In the genomic region with DNA sequence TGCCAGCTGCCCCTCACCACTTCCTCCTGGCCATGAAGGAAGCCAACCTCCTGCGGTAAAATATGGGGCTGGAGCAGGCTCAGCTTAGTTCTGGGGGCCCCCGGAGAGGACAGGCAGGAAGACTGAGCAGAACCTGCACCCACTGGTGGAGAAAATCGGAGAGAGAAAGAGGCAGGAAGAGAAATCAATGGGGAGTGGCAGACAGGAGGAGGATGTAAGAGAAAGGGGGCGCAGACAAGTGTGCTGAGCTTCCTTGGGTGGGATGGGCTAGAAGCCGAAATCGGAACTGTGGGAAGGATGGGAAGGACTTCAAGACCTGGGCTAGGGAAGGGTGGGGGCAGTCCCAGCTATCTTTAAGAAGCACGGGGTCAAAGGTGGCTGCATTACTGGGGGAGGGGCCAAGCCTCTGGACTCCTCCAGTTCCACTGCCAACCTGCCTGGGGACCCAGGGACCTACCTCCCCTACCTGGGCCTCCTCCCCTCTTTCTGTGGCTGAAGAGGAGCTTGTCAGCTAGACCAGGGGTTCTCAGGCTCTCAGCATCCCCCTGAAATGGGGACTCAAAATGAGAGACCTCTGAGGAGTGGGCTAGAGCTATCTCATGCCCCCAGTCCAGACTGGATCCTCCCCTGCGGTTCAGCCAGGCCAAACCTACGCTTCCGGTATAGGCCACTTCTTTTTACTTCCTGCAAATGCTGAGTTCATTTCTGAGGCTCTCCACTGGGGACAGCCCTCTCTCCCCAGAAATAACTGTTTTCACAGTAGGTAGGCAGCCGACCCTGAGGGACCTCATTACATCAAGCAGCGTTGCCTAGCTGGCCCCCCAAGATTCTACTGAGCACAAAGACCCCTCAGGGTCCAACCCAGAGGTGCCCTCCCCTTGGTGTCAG, we compare ENCODE assay signal across 9 cellular contexts. TPM values are rescaled to one million over a fixed set of nuclear protein-coding genes. Genes with fewer than 3 reads are reported as not detected.
A peak's percentile ranks its signal among the peaks of the same experiment; 100 is the strongest.
DNase-seq lines count a peak whose midpoint lies in the region; ATAC-seq, FAIRE-seq and TF ChIP-seq lines count a peak whose summit lies in the region.
"Had no signal": no experiment of that assay in that cellular context is flagged by ENCODE, and none has a peak within 500 bp of the region (broad histone marks: within the 10 kb centered on the region; RNA-seq: fewer than 3 reads in every experiment).

No MANE protein-coding gene starts in this region.

- no peak overlapping the region for H2AFZ ChIP-seq in mesenchymal stem cell (ENCODE audit: low read depth, low read length)

- H4K8ac ChIP-seq in mesenchymal stem cell (ENCODE audit: low read length): no peak overlapping the region

- WGBS in upper lobe of left lung, 2 donors: 65 to 77% methylated on average over 11 to 12 of the region's 12 CpGs
- 93% methylated on average over 11 of the region's 12 CpGs for WGBS in mesenchymal stem cell

- TF ChIP-seq CTCF in brain microvascular endothelial cell (IDR thresholded peaks at IDR 0.05; ENCODE audit: low read depth, low read length, missing control alignments): peak; percentile 22
- peak in 2 of 6 experiments; percentile 23 to 24 for TF ChIP-seq CTCF in upper lobe of left lung (IDR thresholded peaks at IDR 0.05)

- H3K36me3 ChIP-seq in brain microvascular endothelial cell (replicated peaks) (no peaks in the 10 kb centered on the region), upper lobe of left lung (peaks cover 0 to 14% (median 5%) of the 10 kb centered on the region in 4 donors), mesenchymal stem cell (ENCODE audit: control insufficient read depth in 1 of 2, insufficient read depth in 2 of 2, low read depth in 1 of 2, low read length in 2 of 2) (peaks cover 50 to 57% of the 10 kb centered on the region in 2 experiments), HAP-1 (replicated peaks) (no peaks in the 10 kb centered on the region)

- H3K14ac ChIP-seq in mesenchymal stem cell (ENCODE audit: low read length in 2 of 2): no peak overlapping the region

- H3K23ac ChIP-seq in mesenchymal stem cell (ENCODE audit: low read length in 2 of 2): no peak overlapping the region

- no peak overlapping the region for H4K91ac ChIP-seq in mesenchymal stem cell (ENCODE audit: low read length)

- H3K4me1 ChIP-seq in upper lobe of left lung (no peaks in the 10 kb centered on the region), mesenchymal stem cell (ENCODE audit: control insufficient read depth, insufficient read depth, low read depth, low read length) (peaks cover 18% of the 10 kb centered on the region), HAP-1 (peaks cover 13% of the 10 kb centered on the region)

- no peak overlapping the region for H2BK12ac ChIP-seq in mesenchymal stem cell (ENCODE audit: low read length in 2 of 2)

- TF ChIP-seq POLR2A in GM12892 (IDR thresholded peaks at IDR 0.05; ENCODE audit: low read depth, low read length): peak; percentile 37; the same call in 1 of the 2 replicates
- TF ChIP-seq POLR2A in upper lobe of left lung (IDR thresholded peaks at IDR 0.05): peak in 1 of 4 donors; percentile 19

- H3K79me1 ChIP-seq in mesenchymal stem cell (replicated peaks; ENCODE audit: low read length, poor library complexity, severe bottlenecking): peaks cover 2% of the 10 kb centered on the region

- FAIRE-seq in GM12892 (lab: Jason Lieb, UNC): peak; percentile 87

- no peak overlapping the region for H3K4ac ChIP-seq in mesenchymal stem cell (ENCODE audit: low read depth in 1 of 2, low read length in 2 of 2)

- H2AK5ac ChIP-seq in mesenchymal stem cell (ENCODE audit: low read length, severe bottlenecking): no peak overlapping the region

- DNase-seq in GM12892 (ENCODE audit: insufficient read length) (peak; percentile 82), brain microvascular endothelial cell (no peak), upper lobe of left lung (no peak), mesenchymal stem cell (no peak), HAP-1 (ENCODE audit: low spot score in 2 of 2) (no peak), NCI-H1694 treated with DMSO at 0.1 percent for 48 hours (lab: John Stamatoyannopoulos, UW) (no peak)

- H3K9ac ChIP-seq in mesenchymal stem cell (ENCODE audit: low read length): no peak overlapping the region

- no peak for TF ChIP-seq EP300 in upper lobe of left lung (IDR thresholded peaks at IDR 0.05)

- no peak overlapping the region for H2BK120ac ChIP-seq in mesenchymal stem cell (ENCODE audit: low read depth, low read length)

- no peak overlapping the region for H3K18ac ChIP-seq in mesenchymal stem cell (ENCODE audit: low read depth in 1 of 2, low read length in 2 of 2)

- in situ Hi-C loops in brain microvascular endothelial cell (cut with HindIII; ENCODE audit: low pct_ligation_motif_present, low sequenced_read_pairs) (no loop called here), HAP-1 (cut with MboI; ENCODE audit: low sequenced_read_pairs) (no loop called here)

- ATAC-seq in GM21390 (IDR thresholded peaks at IDR 0.05; ENCODE audit: unreplicated experiment) (peak; percentile 95), HG03571 (IDR thresholded peaks at IDR 0.05; ENCODE audit: unreplicated experiment) (peak; percentile 91), upper lobe of left lung (ENCODE audit: low FRiP score in 2 of 2) (peak; percentile 42 to 68)

- no peak overlapping the region for H3K4me2 ChIP-seq in mesenchymal stem cell (ENCODE audit: low read length, poor library complexity, severe bottlenecking)

- H3K9me3 ChIP-seq in upper lobe of left lung: no peaks in the 10 kb centered on the region
- H3K9me3 ChIP-seq in mesenchymal stem cell (ENCODE audit: control insufficient read depth, low read length): no peaks in the 10 kb centered on the region
- no peaks in the 10 kb centered on the region for H3K9me3 ChIP-seq in HAP-1

- H2BK5ac ChIP-seq in mesenchymal stem cell (ENCODE audit: low read depth, low read length, poor library complexity, severe bottlenecking): no peak overlapping the region

- H2BK15ac ChIP-seq in mesenchymal stem cell (ENCODE audit: low read depth, poor library complexity, severe bottlenecking): no peak overlapping the region

- H3K27me3 ChIP-seq in brain microvascular endothelial cell (replicated peaks) (no peaks in the 10 kb centered on the region), upper lobe of left lung (no peaks in the 10 kb centered on the region), mesenchymal stem cell (ENCODE audit: control insufficient read depth in 1 of 2, insufficient read depth in 1 of 2, low read length in 2 of 2) (no peaks in the 10 kb centered on the region), HAP-1 (ENCODE audit: low read depth) (no peaks in the 10 kb centered on the region)

- H3K27ac ChIP-seq in brain microvascular endothelial cell (no peak overlapping the region), upper lobe of left lung (peak overlapping the region in 3 of 4 donors; percentile 57 to 73 (median 70)), mesenchymal stem cell (ENCODE audit: low read length, poor library complexity, severe bottlenecking) (no peak overlapping the region)

- H3K4me3 ChIP-seq in brain microvascular endothelial cell (ENCODE audit: low read depth, low read length) (no peak overlapping the region), upper lobe of left lung (no peak overlapping the region), mesenchymal stem cell (ENCODE audit: insufficient read depth in 1 of 2, low read depth in 1 of 2, low read length in 2 of 2) (no peak overlapping the region), HAP-1 (no peak overlapping the region)

RNA-seq across cellular contexts. Expression of gene B3GNT7, which starts 33.6 kb away (rescaled TPM):
- 1.5 TPM for polyA plus RNA-seq in GM12892 (2012; ENCODE audit: missing spikeins)
- total RNA-seq in upper lobe of left lung: 100 to 1,000 TPM in 1 of 6 donors, 10 to 100 TPM in 5; 64.5 to 108 (median 87.2) TPM
- polyA plus RNA-seq in mesenchymal stem cell (2013, experiment 1 of 2): 0.26 TPM
- polyA plus RNA-seq in mesenchymal stem cell (2013, experiment 2 of 2): 0.21 TPM
- total RNA-seq: LHCN-M2 had no signal

Comparison
In these comparisons a context has a peak if more than half of its experiments do, and no peak if none do; other contexts are left out.
1. H3K27ac ChIP-seq: peak in upper lobe of left lung (3 of 4); none in brain microvascular endothelial cell (single experiment) and mesenchymal stem cell (single experiment).
2. Peak in every context shown above with its lines, with median percentiles within 50 percentile points of each other: ATAC-seq.